Comparison of ENCODE assay signal across 33 cellular contexts in genomic region chrX:154968353-154968752, GRCh38.
"Had no signal": no experiment of that assay in that cellular context is flagged by ENCODE, and none has a peak within 500 bp of the region (broad histone marks: within the 10 kb centered on the region; RNA-seq: fewer than 3 reads in every experiment).

No MANE protein-coding gene starts in this region.

- ATAC-seq: activated naive CD4-positive, alpha-beta T cell treated with anti-CD3 and anti-CD28 coated beads, Interleukin-2, amount 50 U/mL, for 72 hours; activated naive CD8-positive, alpha-beta T cell treated with anti-CD3 and anti-CD28 coated beads, Interleukin-2, amount 50 U/mL, for 24 hours; activated T-cell treated with anti-CD3 and anti-CD28 coated beads, Interleukin-2, amount 50 U/mL, for 4 hours; activated T-cell treated with anti-CD3 and anti-CD28 coated beads, Interleukin-2, amount 50 U/mL, for 72 hours; activated T-helper 17 cell treated with anti-CD3 and anti-CD28 coated beads, Interleukin-2, amount 50 U/mL, for 72 hours; body of pancreas had no signal

- H3K4me3 ChIP-seq: adrenal gland, ascending aorta, body of pancreas, breast epithelium, cardiac muscle cell had no signal

- H3K4me1 ChIP-seq: adrenal gland, ascending aorta, body of pancreas, breast epithelium had no signal

- H3K36me3 ChIP-seq: adrenal gland, ascending aorta, brain microvascular endothelial cell, breast epithelium, cardiac muscle cell had no signal

- DNase-seq: activated effector memory CD4-positive, alpha-beta T cell treated with anti-CD3 and anti-CD28 coated beads, Interleukin-2, amount 50 U/mL, for 16 hours; activated effector memory CD4-positive, alpha-beta T cell treated with Interleukin-2 at 50 U/mL for 16 hours; activated gamma-delta T cell; activated gamma-delta T cell treated with Interleukin-2 at 50 U/mL for 16 hours; activated naive CD4-positive, alpha-beta T cell; activated naive CD4-positive, alpha-beta T cell treated with anti-CD3 and anti-CD28 coated beads for 36 hours; activated naive CD4-positive, alpha-beta T cell treated with anti-CD3 and anti-CD28 coated beads, Interleukin-2, amount 10 ng/mL, durations not matched to agents 7 days and 5 days; activated naive CD4-positive, alpha-beta T cell treated with anti-CD3 and anti-CD28 coated beads, Interleukin-2, amount 50 U/mL, for 16 hours; activated naive CD4-positive, alpha-beta T cell treated with Interleukin-2 at 50 U/mL for 16 hours; activated naive CD8-positive, alpha-beta T cell treated with anti-CD3 and anti-CD28 coated beads for 36 hours; activated naive CD8-positive, alpha-beta T cell treated with anti-CD3 and anti-CD28 coated beads, Interleukin-2, amount 10 ng/mL, durations not matched to agents 7 days and 5 days; activated naive CD8-positive, alpha-beta T cell treated with anti-CD3 and anti-CD28 coated beads, Interleukin-2, amount 50 U/mL, for 24 hours; activated T-cell treated with anti-CD3 and anti-CD28 coated beads, Interleukin-2, amount 50 U/mL, for 1 hour; activated T-cell treated with anti-CD3 and anti-CD28 coated beads, Interleukin-2, amount 50 U/mL, for 24 hours; activated T-cell treated with anti-CD3 and anti-CD28 coated beads, Interleukin-2, amount 50 U/mL, for 4 hours; activated T-cell treated with anti-CD3 and anti-CD28 coated beads, Interleukin-2, amount 50 U/mL, for 48 hours; activated T-cell treated with anti-CD3 and anti-CD28 coated beads, Interleukin-2, amount 50 U/mL, for 72 hours; adrenal gland; amniotic stem cell; amygdala; anterior cingulate cortex; aorta; body of pancreas; brain microvascular endothelial cell; caudate nucleus; central memory CD4-positive, alpha-beta T cell; cerebellar nuclear complex had no signal

- FAIRE-seq: bronchial epithelial cell had no signal

- H3K9me3 ChIP-seq: adrenal gland, body of pancreas, breast epithelium had no signal

- H3K27me3 ChIP-seq: adrenal gland, ascending aorta, body of pancreas, brain microvascular endothelial cell, breast epithelium, cardiac muscle cell had no signal

- H3K27ac ChIP-seq: adrenal gland, ascending aorta, body of pancreas, brain microvascular endothelial cell, breast epithelium, cardiac muscle cell had no signal
